8 cellular contexts compared by ENCODE assay signal in the genomic region with DNA sequence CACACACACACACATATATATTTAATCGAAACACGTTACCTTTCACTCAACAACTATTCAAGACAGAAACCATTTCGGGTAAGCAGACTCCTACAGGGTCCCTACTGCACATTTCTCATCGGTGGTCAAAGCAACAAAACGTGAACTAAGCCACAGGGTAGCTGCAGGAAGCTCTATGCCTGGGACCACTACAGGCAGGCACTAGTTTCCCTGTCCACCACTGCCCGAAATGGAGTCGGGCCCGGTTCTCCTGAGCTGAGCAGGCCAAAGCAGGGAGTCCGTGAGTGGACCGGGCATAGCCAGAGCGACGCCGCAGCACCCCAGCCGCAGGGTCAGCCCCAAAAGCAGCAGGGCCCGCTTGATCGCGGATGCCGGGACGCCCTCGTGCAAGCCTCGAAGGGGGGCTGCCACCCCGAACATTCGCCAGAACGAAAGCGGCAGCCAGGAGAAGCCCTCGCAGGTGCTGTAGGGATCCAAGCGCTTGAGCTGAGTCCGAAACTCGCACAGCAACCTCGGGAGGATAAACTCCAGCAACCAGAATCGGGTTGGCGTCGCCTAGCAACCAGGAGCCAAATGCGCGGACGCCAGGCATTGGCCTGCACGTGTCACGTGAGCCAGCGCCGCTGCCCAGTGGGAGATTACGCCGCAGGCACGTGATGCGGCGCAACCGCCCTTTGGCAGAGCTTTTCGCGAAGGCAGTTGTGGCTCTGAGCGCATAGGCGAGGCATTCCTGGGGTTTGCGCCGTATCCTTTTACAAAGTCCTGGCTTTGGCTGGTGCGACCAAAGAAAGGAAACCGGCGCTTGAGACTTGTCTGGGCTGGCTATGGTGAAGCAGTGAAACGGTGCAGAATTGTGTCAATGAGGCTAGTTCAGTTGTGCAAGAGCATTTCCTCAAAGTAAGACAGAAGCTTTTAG. TPM values are rescaled to one million over a fixed set of nuclear protein-coding genes. Genes with fewer than 3 reads are reported as not detected.
DNase-seq lines count a peak whose midpoint lies in the region; ATAC-seq, FAIRE-seq and TF ChIP-seq lines count a peak whose summit lies in the region.

No MANE protein-coding gene starts in this region.

- POLR2A ChIA-PET in CD4-positive, alpha-beta T cell (lab: Charles Lee) = interaction anchor here (0.6 to 3.0 kb wide), 14 partner anchors 10 to 760 kb away, joined by 3 to 34 read pairs (median 4); a partner anchor contains a TSS
- POLR2A ChIA-PET in endothelial cell of umbilical vein (lab: Charles Lee) = no interaction called here

- no peaks in the 10 kb centered on the region for H3K9me3 ChIP-seq in CD4-positive, alpha-beta T cell (ENCODE audit: control insufficient read depth, low read length)
- no peaks in the 10 kb centered on the region for H3K9me3 ChIP-seq in endothelial cell of umbilical vein (replicated peaks; ENCODE audit: control insufficient read depth, insufficient read depth, low read length)

- H3K36me3 ChIP-seq in endothelial cell of umbilical vein (ENCODE audit: control insufficient read depth in 2 of 2, extremely low read depth in 1 of 2, insufficient read depth in 2 of 2, low read length in 2 of 2) = no peaks in the 10 kb centered on the region

- intact Hi-C loops in CD4-positive, alpha-beta T cell (cut with DNase I, micrococcal nuclease) = loop anchor here (1.0 to 5.0 kb wide), 3 partner anchors 13 to 76 kb away; a partner anchor contains a TSS
- intact Hi-C loops in endothelial cell of umbilical vein (cut with micrococcal nuclease) = loop anchor here (1.0 kb wide), 2 partner anchors 14 to 77 kb away; a partner anchor contains a TSS

- H3K4me1 Mint-ChIP-seq in CD4-positive, alpha-beta T cell (ENCODE audit: low read depth) = peaks cover 13% of the 10 kb centered on the region
- peaks cover 10% of the 10 kb centered on the region for H3K4me1 Mint-ChIP-seq in mesothelial cell of epicardium

- TF ChIP-seq CTCF in CD4-positive, alpha-beta T cell (IDR thresholded peaks at IDR 0.05) = no peak
- TF ChIP-seq CTCF in HL-60 (IDR thresholded peaks at IDR 0.05; ENCODE audit: insufficient read depth, low read length) = no peak
- TF ChIP-seq CTCF in endothelial cell of umbilical vein (IDR thresholded peaks at IDR 0.05; ENCODE audit: extremely low read depth in 1 of 2, insufficient read depth in 1 of 2, low read depth in 1 of 2, low read length in 2 of 2) = no peak
- TF ChIP-seq CTCF in mesothelial cell of epicardium (IDR thresholded peaks at IDR 0.05; ENCODE audit: unreplicated experiment) = no peak

- no peaks in the 10 kb centered on the region for H3K27me3 ChIP-seq in CD4-positive, alpha-beta T cell (ENCODE audit: control insufficient read depth, insufficient read depth, low read length)
- H3K27me3 ChIP-seq in HL-60 (ENCODE audit: insufficient read depth, poor library complexity, severe bottlenecking) (no peaks in the 10 kb centered on the region), endothelial cell of umbilical vein (ENCODE audit: control insufficient read depth in 2 of 2, insufficient read depth in 2 of 2, low read length in 2 of 2) (peaks cover 2% of the 10 kb centered on the region in 2 experiments)

- TF ChIP-seq POLR2A in endothelial cell of umbilical vein (IDR thresholded peaks at IDR 0.05; ENCODE audit: low read depth, low read length) = peak; percentile 83

- H3K9me3 Mint-ChIP-seq in CD4-positive, alpha-beta T cell = no peaks in the 10 kb centered on the region
- no peaks in the 10 kb centered on the region for H3K9me3 Mint-ChIP-seq in mesothelial cell of epicardium

- ATAC-seq in CD4-positive, alpha-beta T cell (ENCODE audit: poor library complexity) = peak; percentile 98
- peak; percentile 93 for ATAC-seq in GM19452 (IDR thresholded peaks at IDR 0.05; ENCODE audit: unreplicated experiment)

- H3K4me2 ChIP-seq in endothelial cell of umbilical vein (ENCODE audit: insufficient read depth, low read length) = peak overlapping the region; percentile 64

- BruUV-seq in endothelial cell of umbilical vein (replicated peaks; lab: Mats Ljungman, UMichigan) = no TSS peak

- peak; percentile 98 for FAIRE-seq in endothelial cell of umbilical vein (lab: Jason Lieb, UNC)

- H3K9me1 ChIP-seq in endothelial cell of umbilical vein (replicated peaks; ENCODE audit: control insufficient read depth, extremely low read depth, insufficient read depth, low read length) = no peaks in the 10 kb centered on the region

- peak overlapping the region; percentile 65 for H3K4me3 Mint-ChIP-seq in CD4-positive, alpha-beta T cell
- peak overlapping the region; percentile 79 for H3K4me3 Mint-ChIP-seq in mesothelial cell of epicardium

- no peaks in the 10 kb centered on the region for H4K20me1 ChIP-seq in endothelial cell of umbilical vein (replicated peaks; ENCODE audit: control insufficient read depth, extremely low read depth, insufficient read depth, low read length)

- peak overlapping the region; percentile 79 for H3K4me3 ChIP-seq in HL-60 (replicated peaks; ENCODE audit: insufficient read depth, low read length)
- peak overlapping the region; percentile 34 to 54 (median 54) for H3K4me3 ChIP-seq in endothelial cell of umbilical vein (replicated peaks in 1 of 3; ENCODE audit: insufficient read depth in 1 of 3, low read depth in 1 of 3, low read length in 3 of 3)

- H3K27ac Mint-ChIP-seq in CD4-positive, alpha-beta T cell = peak overlapping the region; percentile 80
- peak overlapping the region; percentile 94 for H3K27ac Mint-ChIP-seq in mesothelial cell of epicardium

- peak; percentile 85 to 93 (median 90) for DNase-seq in CD4-positive, alpha-beta T cell
- DNase-seq in HL-60 (ENCODE audit: low read depth in 1 of 2, low spot score in 1 of 2) (peak; percentile 92 to 97), NOMO-1 treated with DMSO at 0.1 percent for 48 hours (lab: John Stamatoyannopoulos, UW; ENCODE audit: unreplicated experiment) (peak; percentile 90), activated T-cell treated with anti-CD3 and anti-CD28 coated beads for 24 hours (ENCODE audit: low read depth) (peak; percentile 88), endothelial cell of umbilical vein (ENCODE audit: low read depth, low spot score) (peak; percentile 95), mesothelial cell of epicardium (ENCODE audit: low spot score in 2 of 2, unreplicated experiment in 2 of 2) (peak; percentile 89 to 92)
- peak; percentile 86 for DNase-seq in stimulated activated CD8-positive, alpha-beta memory T cell treated with anti-CD3 and anti-CD28 coated beads, Interleukin-15, amount 100 ng/mL, for 1 hour (ENCODE audit: low read depth)

- CTCF ChIA-PET in CD4-positive, alpha-beta T cell (lab: Charles Lee) = interaction anchor here (1.1 to 2.1 kb wide), 3 partner anchors 13 to 19 kb away, joined by 5 read pairs; a partner anchor contains a TSS
- CTCF ChIA-PET in endothelial cell of umbilical vein (lab: Charles Lee) = interaction anchor here (0.7 to 1.5 kb wide), 7 partner anchors 9 to 19 kb away, joined by 3 to 7 read pairs (median 4); no protein-coding TSS in a partner anchor

- H3K27me3 Mint-ChIP-seq in CD4-positive, alpha-beta T cell = no peaks in the 10 kb centered on the region
- peaks cover 8% of the 10 kb centered on the region for H3K27me3 Mint-ChIP-seq in mesothelial cell of epicardium (ENCODE audit: low read depth)

- dilution Hi-C loops in endothelial cell of umbilical vein (cut with MboI; ENCODE audit: extremely low pct_ligation_motif_present, low sequenced_read_pairs) = no loop called here

- H3K36me3 Mint-ChIP-seq in CD4-positive, alpha-beta T cell (ENCODE audit: low read depth) = no peaks in the 10 kb centered on the region
- no peaks in the 10 kb centered on the region for H3K36me3 Mint-ChIP-seq in mesothelial cell of epicardium

- peaks cover 8% of the 10 kb centered on the region for H3K4me1 ChIP-seq in endothelial cell of umbilical vein (ENCODE audit: control insufficient read depth, extremely low read depth, insufficient read depth, low read length)

- H3K27ac ChIP-seq in CD4-positive, alpha-beta T cell (ENCODE audit: low read depth, low read length) = peak overlapping the region; percentile 47
- H3K27ac ChIP-seq in HL-60 (replicated peaks) (peak overlapping the region; percentile 88), endothelial cell of umbilical vein (ENCODE audit: insufficient read depth, low read depth, low read length) (no peak overlapping the region)

- peak overlapping the region; percentile 90 for H2AFZ ChIP-seq in endothelial cell of umbilical vein (ENCODE audit: low read depth, low read length)

- H3K9ac ChIP-seq in endothelial cell of umbilical vein (replicated peaks; ENCODE audit: extremely low read depth, insufficient read depth, low read length) = peak overlapping the region; percentile 2

- no peaks in the 10 kb centered on the region for H3K79me2 ChIP-seq in endothelial cell of umbilical vein (ENCODE audit: control insufficient read depth, insufficient read depth, low read length)

TF ChIP-seq in endothelial cell of umbilical vein, 7 proteins besides CTCF, POLR2A, EP300 and RAD21 (continues in another document):
- TF ChIP-seq, protein P1, sequence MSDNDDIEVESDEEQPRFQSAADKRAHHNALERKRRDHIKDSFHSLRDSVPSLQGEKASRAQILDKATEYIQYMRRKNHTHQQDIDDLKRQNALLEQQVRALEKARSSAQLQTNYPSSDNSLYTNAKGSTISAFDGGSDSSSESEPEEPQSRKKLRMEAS (IDR thresholded peaks at IDR 0.05; ENCODE audit: insufficient read depth, insufficient read length) = peak; percentile 100
- TF ChIP-seq POLR2AphosphoS5 (IDR thresholded peaks at IDR 0.05; ENCODE audit: insufficient read depth, low read depth, low read length) = peak; percentile 73

RNA-seq across cellular contexts. Expression of a gene that starts 13.9 kb away (rescaled TPM):
- 10 to 100 TPM; 24.2 to 29.9 TPM for total RNA-seq in CD4-positive, alpha-beta T cell
- total RNA-seq in endothelial cell of umbilical vein (35.2 and 35.9 TPM in 2 replicates), mesothelial cell of epicardium (31.7 to 34.5 TPM (median 34.1 TPM) in 3 replicates)
- polyA plus RNA-seq in endothelial cell of umbilical vein = 4.6 and 5.4 TPM in 2 replicates
- 5.2 and 5.9 TPM in 2 replicates for polyA plus RNA-seq in endothelial cell of umbilical vein (2011; cell fraction: cytosol; rRNA removed)
- polyA plus RNA-seq in endothelial cell of umbilical vein (2011; cell fraction: nucleus; rRNA removed) = 15.4 and 21.0 TPM in 2 replicates
- 9.5 and 11.8 TPM in 2 replicates for polyA plus RNA-seq in endothelial cell of umbilical vein (2012)
- polyA minus RNA-seq in endothelial cell of umbilical vein = 34.4 and 38.4 TPM in 2 replicates
- polyA minus RNA-seq in endothelial cell of umbilical vein (2011; cell fraction: cytosol; rRNA and poly(A)+ RNA removed) = 9.6 TPM
- polyA minus RNA-seq in endothelial cell of umbilical vein (2011; cell fraction: nucleus; rRNA and poly(A)+ RNA removed) = 49.2 and 63.1 TPM in 2 replicates

RNA-seq across cellular contexts. Expression of a gene that starts 18.5 kb away (rescaled TPM):
- total RNA-seq in CD4-positive, alpha-beta T cell = 1 to 10 TPM; 3.8 to 4.6 TPM
- total RNA-seq in endothelial cell of umbilical vein (1.1 and 1.9 TPM in 2 replicates), mesothelial cell of epicardium (0.16 to 0.31 TPM (median 0.25 TPM) in 3 replicates)
- polyA plus RNA-seq in endothelial cell of umbilical vein = 0.22 and 0.39 TPM in 2 replicates
- polyA plus RNA-seq in endothelial cell of umbilical vein (2011; cell fraction: cytosol; rRNA removed) = 0.44 and 0.48 TPM in 2 replicates
- polyA plus RNA-seq in endothelial cell of umbilical vein (2011; cell fraction: nucleus; rRNA removed) = 0.14 and 0.41 TPM in 2 replicates
- polyA plus RNA-seq in endothelial cell of umbilical vein (2012) = 0.72 and 1.3 TPM in 2 replicates
- polyA minus RNA-seq in endothelial cell of umbilical vein = 0.51 and 0.58 TPM in 2 replicates
- 17.4 TPM for polyA minus RNA-seq in endothelial cell of umbilical vein (2011; cell fraction: cytosol; rRNA and poly(A)+ RNA removed)
- polyA minus RNA-seq in endothelial cell of umbilical vein (2011; cell fraction: nucleus; rRNA and poly(A)+ RNA removed) = 0.34 TPM in 1 of 2 replicates, not detected in the other
